In the genomic region with DNA sequence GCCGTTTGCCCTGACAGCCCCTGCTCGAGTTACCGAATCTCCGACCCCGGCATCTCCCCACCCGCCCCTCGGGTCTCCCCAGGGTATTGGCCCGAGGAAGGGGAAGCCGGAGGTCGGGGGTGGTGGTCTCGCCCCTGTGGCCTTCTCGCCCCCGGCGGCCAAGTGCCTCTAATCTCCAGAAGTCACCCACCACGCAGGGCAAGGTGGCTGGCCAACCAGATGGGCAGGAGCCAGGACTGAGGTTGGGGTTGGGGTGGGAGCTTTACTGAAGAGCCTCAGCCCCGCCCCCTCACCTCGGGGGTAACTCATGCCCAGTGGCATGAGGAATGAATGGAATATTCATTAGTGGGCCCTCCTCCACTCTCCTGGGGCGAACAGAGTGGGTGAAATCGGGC, we compare ENCODE assay signal across 8 cellular contexts. TPM values are rescaled to one million over a fixed set of nuclear protein-coding genes. Genes with fewer than 3 reads are reported as not detected.
A peak's percentile ranks its signal among the peaks of the same experiment; 100 is the strongest.
DNase-seq lines count a peak whose midpoint lies in the region; ATAC-seq and TF ChIP-seq lines count a peak whose summit lies in the region.

No MANE protein-coding gene starts in this region.

- H3K27ac ChIP-seq in Karpas-422 (ENCODE audit: low read length) (peak overlapping the region; percentile 44; the same call in 1 of the 2 replicates), adrenal gland (no peak overlapping the region), iPS-20b (ENCODE audit: low read length) (peak overlapping the region; percentile 30), skeletal muscle tissue (ENCODE audit: low read depth, low read length) (peak overlapping the region; percentile 30)

- H3K79me2 ChIP-seq in Karpas-422 (ENCODE audit: low read length), result peaks cover 33% of the 10 kb centered on the region

- peaks cover 40% of the 10 kb centered on the region for H3K4me1 ChIP-seq in Karpas-422 (ENCODE audit: low read length)
- H3K4me1 ChIP-seq in adrenal gland (replicated peaks in 1 of 2), result peaks cover 4 to 16% of the 10 kb centered on the region in 2 donors
- H3K4me1 ChIP-seq in iPS-20b (ENCODE audit: insufficient read depth, low read length), result peaks cover 9% of the 10 kb centered on the region; the same call in 1 of the 2 replicates
- peaks cover 19 to 24% (median 23%) of the 10 kb centered on the region in 3 donors for H3K4me1 ChIP-seq in skeletal muscle tissue (ENCODE audit: control insufficient read depth in 3 of 3, insufficient read depth in 3 of 3, low read length in 3 of 3)

- intact Hi-C loops in adrenal gland (cut with DNase I), result no loop called here

- TF ChIP-seq CTCF in GM06990 (IDR thresholded peaks at IDR 0.05; ENCODE audit: insufficient read depth, low read length, poor library complexity, severe bottlenecking) (no peak), adrenal gland (IDR thresholded peaks at IDR 0.05) (no peak)

- no peaks in the 10 kb centered on the region for H3K9me2 ChIP-seq in Karpas-422 (replicated peaks; ENCODE audit: insufficient read depth, low read length)

- WGBS in adrenal gland, 4 donors, result 1 to 6% (median 3%) methylated on average over 4 to 19 of the region's 19 CpGs

- H3K36me3 ChIP-seq in GM06990 (ENCODE audit: control insufficient read depth, insufficient read depth, low read length), result peaks cover 8% of the 10 kb centered on the region
- peaks cover 19% of the 10 kb centered on the region; the same call in 1 of the 2 replicates for H3K36me3 ChIP-seq in Karpas-422 (ENCODE audit: insufficient read depth, low read length)
- peaks cover 0 to 22% of the 10 kb centered on the region in 2 donors for H3K36me3 ChIP-seq in adrenal gland (replicated peaks in 1 of 2)
- H3K36me3 ChIP-seq in iPS-20b (ENCODE audit: insufficient read depth, low read depth, low read length), result peaks cover 38% of the 10 kb centered on the region
- peaks cover 5 to 14% (median 12%) of the 10 kb centered on the region in 3 donors for H3K36me3 ChIP-seq in skeletal muscle tissue (ENCODE audit: control insufficient read depth in 3 of 3, insufficient read depth in 3 of 3, low read length in 3 of 3)

- H3K9ac ChIP-seq in Karpas-422 (ENCODE audit: low read length), result peak overlapping the region; percentile 95
- H3K9ac ChIP-seq in iPS-20b (ENCODE audit: low read depth, low read length), result peak overlapping the region; percentile 62; the same call in 1 of the 2 replicates
- H3K9ac ChIP-seq in skeletal muscle tissue (ENCODE audit: low read depth in 1 of 3, low read length in 3 of 3), result peak overlapping the region; percentile 69 to 89 (median 76)

- no peaks in the 10 kb centered on the region for H3K27me3 ChIP-seq in GM06990 (replicated peaks; ENCODE audit: control insufficient read depth, insufficient read depth, low read length)
- no peaks in the 10 kb centered on the region for H3K27me3 ChIP-seq in Karpas-422 (ENCODE audit: low read length)
- no peaks in the 10 kb centered on the region for H3K27me3 ChIP-seq in adrenal gland
- H3K27me3 ChIP-seq in iPS-20b (ENCODE audit: insufficient read depth, low read length), result no peaks in the 10 kb centered on the region
- H3K27me3 ChIP-seq in skeletal muscle tissue (ENCODE audit: control insufficient read depth in 3 of 3, insufficient read depth in 3 of 3, low read length in 3 of 3), result no peaks in the 10 kb centered on the region

- H3K9me3 ChIP-seq in Karpas-422 (ENCODE audit: low read length) (no peaks in the 10 kb centered on the region), adrenal gland (replicated peaks in 1 of 3) (no peaks in the 10 kb centered on the region), iPS-20b (ENCODE audit: insufficient read depth, low read depth, low read length) (no peaks in the 10 kb centered on the region), skeletal muscle tissue (ENCODE audit: control insufficient read depth in 3 of 3, low read length in 3 of 3) (no peaks in the 10 kb centered on the region)

- no peak overlapping the region; the same call in 1 of the 2 replicates for H2AFZ ChIP-seq in Karpas-422 (ENCODE audit: low read length)

- DNase-seq in GM06990 (ENCODE audit: extremely low read depth, insufficient read length), result no peak
- peak; percentile 63 for DNase-seq in Karpas-422
- DNase-seq in adrenal gland, result peak in 3 of 7 donors; percentile 17 to 56 (median 37)
- DNase-seq in hepatic stellate cell (ENCODE audit: low spot score), result no peak

- TF ChIP-seq POLR2A in adrenal gland (IDR thresholded peaks at IDR 0.05), result no peak

- ATAC-seq in HG02642 (IDR thresholded peaks at IDR 0.05; ENCODE audit: poor library complexity, unreplicated experiment) (no peak), HG02610 (IDR thresholded peaks at IDR 0.05; ENCODE audit: unreplicated experiment) (no peak)

- H4K20me1 ChIP-seq in Karpas-422 (ENCODE audit: insufficient read depth, low read depth, low read length), result no peaks in the 10 kb centered on the region

- H3K4me2 ChIP-seq in Karpas-422 (ENCODE audit: low read depth, low read length, poor library complexity, severe bottlenecking), result peak overlapping the region; percentile 96

- H3K4me3 ChIP-seq in GM06990 (replicated peaks; ENCODE audit: low read depth, low read length) (peak overlapping the region; percentile 79), Karpas-422 (ENCODE audit: low read length) (peak overlapping the region; percentile 96), adrenal gland (peak overlapping the region in 3 of 4 donors; percentile 37 to 82 (median 53)), iPS-20b (ENCODE audit: low read length) (peak overlapping the region; percentile 70), skeletal muscle tissue (ENCODE audit: low read length in 3 of 3) (peak overlapping the region; percentile 75 to 85 (median 82))

RNA-seq across cellular contexts. Expression of a gene that starts 0.6 kb away (rescaled TPM):
- total RNA-seq in Karpas-422 (2014; rRNA removed; shearing (Covaris generic); ENCODE audit: low replicate concordance), result 13.6 and 33.8 TPM in 2 replicates
- total RNA-seq in adrenal gland (10 to 100 TPM in 6 of 8 donors, 1 to 10 TPM in 2; 5.9 to 28.1 (median 12.0) TPM), skeletal muscle tissue (4.2 TPM)
- polyA plus RNA-seq in adrenal gland, result 10 to 100 TPM; 12.8 to 21.3 (median 13.8) TPM

RNA-seq across cellular contexts. Expression of a gene that starts 9.1 kb away (rescaled TPM):
- total RNA-seq in Karpas-422 (2014; rRNA removed; shearing (Covaris generic); ENCODE audit: low replicate concordance), result 11.7 and 18.0 TPM in 2 replicates
- 10 to 100 TPM in 4 of 8 donors, 1 to 10 TPM in 4; 5.2 to 18.5 (median 10.1) TPM for total RNA-seq in adrenal gland
- 10 to 100 TPM in 1 of 3 donors, 1 to 10 TPM in 2; 6.9 to 10.1 (median 7.0) TPM for polyA plus RNA-seq in adrenal gland
- total RNA-seq in skeletal muscle tissue, result 4.2 TPM

RNA-seq across cellular contexts. Expression of a gene that starts 47.6 kb away (rescaled TPM):
- 41.7 and 49.5 TPM in 2 replicates for total RNA-seq in Karpas-422 (2014; rRNA removed; shearing (Covaris generic); ENCODE audit: low replicate concordance)
- total RNA-seq in adrenal gland (10 to 100 TPM; 30.4 to 66.6 (median 60.4) TPM), skeletal muscle tissue (44.9 TPM)
- 10 to 100 TPM; 39.0 to 87.3 (median 48.5) TPM for polyA plus RNA-seq in adrenal gland

RNA-seq across cellular contexts. Expression of a gene that starts 57.5 kb away (rescaled TPM):
- total RNA-seq in Karpas-422 (2014; rRNA removed; shearing (Covaris generic); ENCODE audit: low replicate concordance), result 3.9 and 6.7 TPM in 2 replicates
- total RNA-seq in adrenal gland (10 to 100 TPM in 1 of 8 donors, 1 to 10 TPM in 7; 1.7 to 13.2 (median 5.2) TPM), skeletal muscle tissue (4.7 TPM)
- polyA plus RNA-seq in adrenal gland, result 10 to 100 TPM in 1 of 3 donors, 1 to 10 TPM in 2; 2.4 to 14.6 (median 3.0) TPM

RNA-seq across cellular contexts. Expression of a gene that starts 57.6 kb away (rescaled TPM):
- total RNA-seq in Karpas-422 (2014; rRNA removed; shearing (Covaris generic); ENCODE audit: low replicate concordance), result 50.6 and 58.9 TPM in 2 replicates
- total RNA-seq in adrenal gland (10 to 100 TPM; 12.0 to 32.5 (median 27.9) TPM), skeletal muscle tissue (20.9 TPM)
- 10 to 100 TPM; 16.3 to 43.6 (median 37.5) TPM for polyA plus RNA-seq in adrenal gland

Comparison
In these comparisons a context has a peak if more than half of its experiments do, and no peak if none do; other contexts are left out.
1. H3K27ac ChIP-seq: peak in Karpas-422 (single experiment), iPS-20b (single experiment) and skeletal muscle tissue (single experiment); none in adrenal gland (0 of 5).
2. Peak in every context shown above with its lines, with median percentiles within 50 percentile points of each other: H3K4me3 ChIP-seq and H3K9ac ChIP-seq.